ENCODE assay signal across 1 cellular context in genomic region chr6:31718294-31718693, GRCh38.
TF ChIP-seq lines count a peak whose summit lies in the region.

No MANE protein-coding gene starts in this region.

TF ChIP-seq in GM23338, 12 proteins besides CTCF, POLR2A, EP300 and RAD21 (continued from another document):
- TF ChIP-seq ZNF462 (CRISPR knock-in tag; IDR thresholded peaks at IDR 0.05) (no peak), EZH2phosphoT487 (IDR thresholded peaks at IDR 0.05; ENCODE audit: unreplicated experiment) (no peak), JUNB (IDR thresholded peaks at IDR 0.05; ENCODE audit: unreplicated experiment) (no peak)
